ENCODE assay signal across 8 cellular contexts in genomic region chr10:19629559-19629958, GRCh38.
DNase-seq lines count a peak whose midpoint lies in the region; ATAC-seq lines count a peak whose summit lies in the region.

No MANE protein-coding gene starts in this region.

- H3K9me3 Mint-ChIP-seq in immature natural killer cell: peaks cover 0 to 4% (median 0%) of the 10 kb centered on the region in 6 donors

- H3K36me3 Mint-ChIP-seq in immature natural killer cell: no peaks in the 10 kb centered on the region

- no peak overlapping the region for H3K27ac Mint-ChIP-seq in immature natural killer cell

- H3K4me3 Mint-ChIP-seq in immature natural killer cell: no peak overlapping the region

- peaks cover 0 to 2% (median 0%) of the 10 kb centered on the region in 3 donors for H3K27me3 Mint-ChIP-seq in immature natural killer cell (ENCODE audit: low read depth in 3 of 3)

- intact Hi-C loops in posterior cingulate gyrus (cut with DNase I): no loop called here

- no peaks in the 10 kb centered on the region for H3K4me1 Mint-ChIP-seq in immature natural killer cell

- ATAC-seq in GM18519 (IDR thresholded peaks at IDR 0.05; ENCODE audit: low FRiP score, unreplicated experiment): no peak
- no peak for ATAC-seq in GM21576 (IDR thresholded peaks at IDR 0.05; ENCODE audit: unreplicated experiment)

- DNase-seq in Ammon's horn (ENCODE audit: low spot score) (peak; percentile 86), amniotic epithelial cell (ENCODE audit: low read depth) (peak; percentile 77), hepatic stellate cell (ENCODE audit: low spot score) (peak; percentile 19), posterior cingulate gyrus (peak in 9 of 10 donors; percentile 19 to 88 (median 41)), immature natural killer cell (no peak), RKO (ENCODE audit: low spot score) (no peak)

Comparison
In these comparisons a context has a peak if more than half of its experiments do, and no peak if none do; other contexts are left out.
1. DNase-seq: peak in Ammon's horn (single experiment), amniotic epithelial cell (single experiment), hepatic stellate cell (single experiment) and posterior cingulate gyrus (9 of 10); none in immature natural killer cell (0 of 3) and RKO (single experiment).